Comparison of ENCODE assay signal across 14 cellular contexts in the genomic region with DNA sequence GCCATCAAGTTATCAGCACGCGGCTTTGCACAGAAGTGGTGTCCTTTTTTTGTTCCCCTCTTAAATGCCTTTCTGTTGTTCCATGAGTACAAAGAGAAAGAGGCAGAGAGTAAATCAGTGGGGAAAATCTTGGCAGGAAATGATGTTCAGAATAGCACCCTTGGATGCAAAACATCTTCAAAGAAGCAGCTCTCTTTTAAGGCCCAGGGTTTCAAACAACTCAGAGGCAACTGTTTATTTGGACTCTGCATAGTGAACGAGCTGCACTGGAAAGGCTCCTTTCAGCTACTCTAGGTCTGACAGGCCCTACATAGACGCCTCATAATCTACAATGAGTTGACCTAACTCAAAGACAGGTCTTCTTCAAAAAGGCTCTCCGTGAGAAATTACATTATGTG. TPM values are rescaled to one million over a fixed set of nuclear protein-coding genes. Genes with fewer than 3 reads are reported as not detected.
DNase-seq lines count a peak whose midpoint lies in the region; ATAC-seq and TF ChIP-seq lines count a peak whose summit lies in the region.
"Had no signal": no experiment of that assay in that cellular context is flagged by ENCODE, and none has a peak within 500 bp of the region (broad histone marks: within the 10 kb centered on the region; RNA-seq: fewer than 3 reads in every experiment).

No MANE protein-coding gene starts in this region.

- peak in 2 of 3 donors; percentile 10 to 18 for DNase-seq in CD4-positive, CD25-positive, alpha-beta regulatory T cell
- DNase-seq in CD4-positive, alpha-beta T cell = peak in 1 of 10 experiments; percentile 14
- DNase-seq in endodermal cell (no peak), OCI-M2 (lab: John Stamatoyannopoulos, UW; ENCODE audit: unreplicated experiment) (no peak)
- peak in 7 of 9 donors; percentile 62 to 89 (median 79) for DNase-seq in naive thymus-derived CD4-positive, alpha-beta T cell
- no peak for DNase-seq in activated T-cell treated with anti-CD3 and anti-CD28 coated beads, Interleukin-2, amount 50 U/mL, for 1 hour
- DNase-seq: activated CD8-positive, alpha-beta memory T cell treated with anti-CD3 and anti-CD28 coated beads for 24 hours; KG1; mesendoderm; NCI-H1694 had no signal

- H3K27me3 ChIP-seq in CD4-positive, CD25-positive, alpha-beta regulatory T cell (ENCODE audit: control insufficient read depth, insufficient read depth, low read length) = no peaks in the 10 kb centered on the region
- H3K27me3 ChIP-seq in CD4-positive, alpha-beta T cell (ENCODE audit: control insufficient read depth, insufficient read depth, low read length) = no peaks in the 10 kb centered on the region
- no peaks in the 10 kb centered on the region for H3K27me3 ChIP-seq in endodermal cell (ENCODE audit: control insufficient read depth, insufficient read depth, low read length, poor library complexity, severe bottlenecking)
- H3K27me3 ChIP-seq in naive thymus-derived CD4-positive, alpha-beta T cell (ENCODE audit: control insufficient read depth in 2 of 2, insufficient read depth in 2 of 2, low read length in 2 of 2) = no peaks in the 10 kb centered on the region

- H3K4me1 Mint-ChIP-seq in CD4-positive, CD25-positive, alpha-beta regulatory T cell = peaks cover 0 to 19% (median 3%) of the 10 kb centered on the region in 4 donors
- H3K4me1 Mint-ChIP-seq in CD4-positive, alpha-beta T cell (ENCODE audit: low read depth) = peaks cover 34% of the 10 kb centered on the region
- peaks cover 26% of the 10 kb centered on the region for H3K4me1 Mint-ChIP-seq in endodermal cell
- peaks cover 10 to 73% (median 39%) of the 10 kb centered on the region in 7 donors for H3K4me1 Mint-ChIP-seq in naive thymus-derived CD4-positive, alpha-beta T cell

- ATAC-seq in CD4-positive, CD25-positive, alpha-beta regulatory T cell (ENCODE audit: low read depth in 2 of 2) = no peak
- peak; percentile 86 for ATAC-seq in CD4-positive, alpha-beta T cell (ENCODE audit: poor library complexity)
- peak; percentile 87 for ATAC-seq in naive thymus-derived CD4-positive, alpha-beta T cell
- no peak for ATAC-seq in GM18520 (IDR thresholded peaks at IDR 0.05; ENCODE audit: unreplicated experiment)

- no peak for TF ChIP-seq CTCF in CD4-positive, alpha-beta T cell (IDR thresholded peaks at IDR 0.05)
- no peak for TF ChIP-seq CTCF in endodermal cell (conservative IDR thresholded peaks at IDR 0.05)

- no peaks in the 10 kb centered on the region for H3K27me3 Mint-ChIP-seq in CD4-positive, CD25-positive, alpha-beta regulatory T cell
- no peaks in the 10 kb centered on the region for H3K27me3 Mint-ChIP-seq in CD4-positive, alpha-beta T cell
- no peaks in the 10 kb centered on the region for H3K27me3 Mint-ChIP-seq in endodermal cell (ENCODE audit: insufficient read depth)
- H3K27me3 Mint-ChIP-seq in naive thymus-derived CD4-positive, alpha-beta T cell = no peaks in the 10 kb centered on the region
- H3K27me3 Mint-ChIP-seq: stimulated activated naive CD8-positive, alpha-beta T cell treated with anti-CD3 and anti-CD28 coated beads, Interleukin-15, Interleukin-2, amounts not matched to agents 100 ng/mL and 50 ng/mL, for 24 hours had no signal

- CTCF ChIA-PET in CD4-positive, alpha-beta T cell (lab: Charles Lee) = interaction anchor here (1.4 kb wide), 1 partner anchor 139 kb away, joined by 3 read pairs; no protein-coding TSS in a partner anchor
- CTCF ChIA-PET in naive thymus-derived CD4-positive, alpha-beta T cell (lab: Charles Lee) = interaction anchor here (0.6 to 1.3 kb wide), 4 partner anchors 20 to 436 kb away, joined by 3 to 12 read pairs (median 4); no protein-coding TSS in a partner anchor

- 86 to 90% methylated on average over 4 to 5 of the region's 5 CpGs for WGBS in endodermal cell (ENCODE audit: insufficient coverage in 1 of 2, insufficient read length in 1 of 2), 2 experiments

- H3K27ac ChIP-seq in CD4-positive, CD25-positive, alpha-beta regulatory T cell (ENCODE audit: insufficient read depth, low read length, poor library complexity, severe bottlenecking) = no peak overlapping the region
- peak overlapping the region; percentile 59 for H3K27ac ChIP-seq in CD4-positive, alpha-beta T cell (ENCODE audit: low read depth, low read length)
- H3K27ac ChIP-seq in endodermal cell (ENCODE audit: low read depth, low read length) = peak overlapping the region; percentile 90
- peak overlapping the region; percentile 81 for H3K27ac ChIP-seq in naive thymus-derived CD4-positive, alpha-beta T cell (ENCODE audit: low read depth, low read length)
- H3K27ac ChIP-seq: C4-2B, coronary artery had no signal

- peak overlapping the region in 2 of 3 donors; percentile 51 to 75 for H3K27ac Mint-ChIP-seq in CD4-positive, CD25-positive, alpha-beta regulatory T cell
- peak overlapping the region; percentile 94 for H3K27ac Mint-ChIP-seq in CD4-positive, alpha-beta T cell
- H3K27ac Mint-ChIP-seq in endodermal cell = no peak overlapping the region
- H3K27ac Mint-ChIP-seq in naive thymus-derived CD4-positive, alpha-beta T cell = peak overlapping the region; percentile 65 to 99 (median 96)
- H3K27ac Mint-ChIP-seq: stimulated activated naive CD8-positive, alpha-beta T cell treated with anti-CD3 and anti-CD28 coated beads, Interleukin-15, Interleukin-2, amounts not matched to agents 100 ng/mL and 50 ng/mL, for 24 hours had no signal

- POLR2A ChIA-PET in CD4-positive, alpha-beta T cell (lab: Charles Lee) = interaction anchor here (0.6 to 3.5 kb wide), 7 partner anchors 8 to 1473 kb away, joined by 3 to 31 read pairs (median 3); partner anchors contain the start of genes HEG1 and ZXDC
- POLR2A ChIA-PET in naive thymus-derived CD4-positive, alpha-beta T cell (lab: Charles Lee) = interaction anchor here (1.3 to 2.9 kb wide), 4 partner anchors 9 to 54 kb away, joined by 4 to 25 read pairs (median 6); no protein-coding TSS in a partner anchor

- H3K4me3 Mint-ChIP-seq in CD4-positive, CD25-positive, alpha-beta regulatory T cell = no peak overlapping the region
- H3K4me3 Mint-ChIP-seq in CD4-positive, alpha-beta T cell = peak overlapping the region; percentile 65
- H3K4me3 Mint-ChIP-seq in endodermal cell = no peak overlapping the region
- peak overlapping the region in 9 of 10 donors; percentile 54 to 82 (median 75) for H3K4me3 Mint-ChIP-seq in naive thymus-derived CD4-positive, alpha-beta T cell
- H3K4me3 Mint-ChIP-seq: stimulated activated naive CD8-positive, alpha-beta T cell treated with anti-CD3 and anti-CD28 coated beads, Interleukin-15, Interleukin-2, amounts not matched to agents 100 ng/mL and 50 ng/mL, for 24 hours had no signal

- intact Hi-C loops in CD4-positive, alpha-beta T cell (cut with DNase I, micrococcal nuclease) = loop anchor here in 1 of 2 experiments (1.0 kb wide), 1 partner anchor 50 kb away; no protein-coding TSS in a partner anchor
- intact Hi-C loops in naive thymus-derived CD4-positive, alpha-beta T cell (cut with micrococcal nuclease) = loop anchor here in 1 of 2 donors (1.0 to 2.0 kb wide), 5 partner anchors 20 to 373 kb away; partner anchors contain the start of gene ZNF148

- H3K9me3 ChIP-seq in CD4-positive, CD25-positive, alpha-beta regulatory T cell (ENCODE audit: control insufficient read depth in 2 of 2, low read length in 2 of 2) = no peaks in the 10 kb centered on the region
- H3K9me3 ChIP-seq in CD4-positive, alpha-beta T cell (ENCODE audit: control insufficient read depth, low read length) = no peaks in the 10 kb centered on the region
- no peaks in the 10 kb centered on the region for H3K9me3 ChIP-seq in endodermal cell (ENCODE audit: control insufficient read depth, low read length)
- H3K9me3 ChIP-seq in naive thymus-derived CD4-positive, alpha-beta T cell (ENCODE audit: control insufficient read depth in 2 of 3, low read length in 3 of 3) = no peaks in the 10 kb centered on the region

- H3K9ac ChIP-seq in endodermal cell (ENCODE audit: extremely low read depth, low read length, poor library complexity, severe bottlenecking) = no peak overlapping the region

- peaks cover 87% of the 10 kb centered on the region for H3K36me3 ChIP-seq in CD4-positive, CD25-positive, alpha-beta regulatory T cell (ENCODE audit: control insufficient read depth, insufficient read depth, low read length)
- peaks cover 92% of the 10 kb centered on the region for H3K36me3 ChIP-seq in endodermal cell (ENCODE audit: control insufficient read depth, insufficient read depth, low read length)
- H3K36me3 ChIP-seq in naive thymus-derived CD4-positive, alpha-beta T cell (ENCODE audit: control insufficient read depth in 2 of 3, insufficient read depth in 3 of 3, low read length in 3 of 3) = peaks cover 9 to 62% (median 16%) of the 10 kb centered on the region in 3 experiments

- no peaks in the 10 kb centered on the region for H3K4me1 ChIP-seq in CD4-positive, CD25-positive, alpha-beta regulatory T cell (ENCODE audit: control insufficient read depth, insufficient read depth, low read length, poor library complexity, severe bottlenecking)
- H3K4me1 ChIP-seq in endodermal cell (ENCODE audit: control insufficient read depth, insufficient read depth, low read length) = peaks cover 17% of the 10 kb centered on the region
- H3K4me1 ChIP-seq in naive thymus-derived CD4-positive, alpha-beta T cell (ENCODE audit: control insufficient read depth in 2 of 2, insufficient read depth in 2 of 2, low read length in 2 of 2) = peaks cover 0 to 28% of the 10 kb centered on the region in 2 donors

- no peak overlapping the region for H3K4me3 ChIP-seq in CD4-positive, CD25-positive, alpha-beta regulatory T cell (ENCODE audit: low read depth, low read length)
- no peak overlapping the region for H3K4me3 ChIP-seq in endodermal cell (ENCODE audit: low read length)
- peak overlapping the region; percentile 5 for H3K4me3 ChIP-seq in naive thymus-derived CD4-positive, alpha-beta T cell (ENCODE audit: low read length)
- H3K4me3 ChIP-seq: coronary artery had no signal

- H3K36me3 Mint-ChIP-seq in CD4-positive, CD25-positive, alpha-beta regulatory T cell = peaks cover 65% of the 10 kb centered on the region
- H3K36me3 Mint-ChIP-seq in CD4-positive, alpha-beta T cell (ENCODE audit: low read depth) = peaks cover 95% of the 10 kb centered on the region
- peaks cover 82% of the 10 kb centered on the region for H3K36me3 Mint-ChIP-seq in endodermal cell (ENCODE audit: low read depth)
- peaks cover 2 to 58% (median 34%) of the 10 kb centered on the region in 5 donors for H3K36me3 Mint-ChIP-seq in naive thymus-derived CD4-positive, alpha-beta T cell

- H3K9me3 Mint-ChIP-seq in CD4-positive, CD25-positive, alpha-beta regulatory T cell = no peaks in the 10 kb centered on the region
- H3K9me3 Mint-ChIP-seq in CD4-positive, alpha-beta T cell = no peaks in the 10 kb centered on the region
- H3K9me3 Mint-ChIP-seq in endodermal cell = no peaks in the 10 kb centered on the region
- no peaks in the 10 kb centered on the region for H3K9me3 Mint-ChIP-seq in naive thymus-derived CD4-positive, alpha-beta T cell
- H3K9me3 Mint-ChIP-seq: stimulated activated naive CD8-positive, alpha-beta T cell treated with anti-CD3 and anti-CD28 coated beads, Interleukin-15, Interleukin-2, amounts not matched to agents 100 ng/mL and 50 ng/mL, for 24 hours had no signal

RNA-seq across cellular contexts. Expression of gene HEG1, which starts 53.4 kb away (rescaled TPM):
- 24.8 TPM for total RNA-seq in CD4-positive, CD25-positive, alpha-beta regulatory T cell
- 1 to 10 TPM in 3 of 4 donors, under 1 TPM in 1; 0.95 to 3.4 (median 2.1) TPM for polyA plus RNA-seq in CD4-positive, CD25-positive, alpha-beta regulatory T cell
- total RNA-seq in CD4-positive, alpha-beta T cell = 10 to 100 TPM; 31.2 to 32.6 TPM
- total RNA-seq in endodermal cell = 10 to 100 TPM; 25.5 to 27.0 TPM
- 30.3 TPM for polyA plus RNA-seq in endodermal cell (2013, experiment 1 of 2)
- polyA plus RNA-seq in endodermal cell (2013, experiment 2 of 2) = 35.4 TPM
- total RNA-seq in naive thymus-derived CD4-positive, alpha-beta T cell = 10 to 100 TPM; 16.9 to 45.4 (median 20.0) TPM
- polyA plus RNA-seq in naive thymus-derived CD4-positive, alpha-beta T cell = 1 to 10 TPM; 2.1 to 5.4 TPM

Comparison
In these comparisons a context has a peak if more than half of its experiments do, and no peak if none do; other contexts are left out.
1. ATAC-seq: peak in CD4-positive, alpha-beta T cell (single experiment) and naive thymus-derived CD4-positive, alpha-beta T cell (single experiment); none in CD4-positive, CD25-positive, alpha-beta regulatory T cell (0 of 2) and GM18520 (single experiment).
2. DNase-seq: peak in CD4-positive, CD25-positive, alpha-beta regulatory T cell (2 of 3) and naive thymus-derived CD4-positive, alpha-beta T cell (7 of 9); none in endodermal cell (single experiment), activated T-cell treated with anti-CD3 and anti-CD28 coated beads, Interleukin-2, amount 50 U/mL, for 1 hour (single experiment) and OCI-M2 (single experiment).
3. H3K4me3 Mint-ChIP-seq: peak in CD4-positive, alpha-beta T cell (single experiment) and naive thymus-derived CD4-positive, alpha-beta T cell (9 of 10); none in CD4-positive, CD25-positive, alpha-beta regulatory T cell (0 of 4) and endodermal cell (single experiment).